1 cellular context compared by ENCODE assay signal in genomic region chr5:36880761-36881160, GRCh38.
TF ChIP-seq lines count a peak whose summit lies in the region.

No MANE protein-coding gene starts in this region.

TF ChIP-seq in WTC11, 78 proteins besides CTCF, POLR2A, EP300 and RAD21 (continued from another document):
- TF ChIP-seq ZNF512 (CRISPR knock-in tag; IDR thresholded peaks at IDR 0.05; ENCODE audit: borderline replicate concordance), result no peak
- no peak for TF ChIP-seq TCF7 (CRISPR knock-in tag; IDR thresholded peaks at IDR 0.05; ENCODE audit: low read depth)
- no peak for TF ChIP-seq ERG (CRISPR knock-in tag; IDR thresholded peaks at IDR 0.05)
- no peak for TF ChIP-seq CREM (CRISPR knock-in tag; IDR thresholded peaks at IDR 0.05)
- no peak for TF ChIP-seq ZNF138 (CRISPR knock-in tag; conservative IDR thresholded peaks at IDR 0.05)
- no peak for TF ChIP-seq PREB (CRISPR knock-in tag; IDR thresholded peaks at IDR 0.05; ENCODE audit: borderline replicate concordance)
- no peak for TF ChIP-seq MYBL2 (CRISPR knock-in tag; IDR thresholded peaks at IDR 0.05)
- TF ChIP-seq NFE2L1 (CRISPR knock-in tag; IDR thresholded peaks at IDR 0.05), result no peak
- no peak for TF ChIP-seq NR3C1 (CRISPR knock-in tag; conservative IDR thresholded peaks at IDR 0.05; ENCODE audit: low read depth)
